Comparison of ENCODE assay signal across 8 cellular contexts in the genomic region with DNA sequence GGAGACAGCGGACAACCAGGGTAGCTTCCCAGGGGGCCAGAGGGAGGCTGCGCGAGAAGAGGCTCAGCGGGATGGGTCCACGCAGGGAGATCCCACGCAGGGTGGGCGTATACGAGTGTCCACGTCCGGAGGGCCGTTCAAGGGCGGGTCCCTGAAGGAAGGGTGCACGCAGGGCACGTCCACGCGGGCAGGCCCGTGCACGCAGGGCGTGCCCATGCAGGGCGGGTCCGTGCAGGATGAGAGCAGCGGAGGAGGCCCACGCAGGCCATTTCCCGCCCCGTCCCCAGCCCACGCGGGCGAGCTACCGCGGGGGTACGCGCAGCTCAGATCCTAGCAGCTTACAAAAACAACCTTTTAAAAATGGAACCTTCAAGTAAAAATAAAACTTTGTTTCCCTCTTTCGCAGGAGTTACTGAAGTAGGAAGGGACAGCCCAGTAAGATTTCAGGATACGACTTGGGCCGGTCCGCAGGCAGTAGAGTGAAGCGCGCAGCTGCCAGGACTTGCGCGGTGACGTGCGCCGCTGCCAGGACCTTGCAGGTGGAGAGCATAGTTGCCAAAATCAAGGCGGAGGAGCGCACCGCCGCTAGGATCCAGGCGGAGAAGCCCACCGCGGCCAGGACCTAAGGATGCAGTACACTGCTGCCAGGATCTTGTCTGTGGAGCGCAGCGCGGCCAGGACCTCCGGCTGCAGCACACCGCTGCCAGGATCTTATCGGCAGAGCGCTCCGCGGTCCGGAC. TPM values are rescaled to one million over a fixed set of nuclear protein-coding genes. Genes with fewer than 3 reads are reported as not detected.
DNase-seq lines count a peak whose midpoint lies in the region; ATAC-seq, FAIRE-seq and TF ChIP-seq lines count a peak whose summit lies in the region.

No MANE protein-coding gene starts in this region.

- H3K36me3 ChIP-seq in esophagus (ENCODE audit: control insufficient read depth in 2 of 2, insufficient read depth in 2 of 2, low read length in 1 of 2) (peaks cover 6 to 11% of the 10 kb centered on the region in 2 donors), muscle layer of duodenum (ENCODE audit: control insufficient read depth in 1 of 2, insufficient read depth in 2 of 2, low read length in 2 of 2) (peaks cover 0 to 21% of the 10 kb centered on the region in 2 donors)

- WGBS in esophagus, 2 donors = 0% methylated on average over 50 to 60 of the region's 60 CpGs

- DNase-seq in D721Med (ENCODE audit: insufficient read length, low spot score) (peak; percentile 66), HTR-8/SVneo (ENCODE audit: insufficient read length, low spot score) (peak; percentile 62), OCI-M1 (lab: John Stamatoyannopoulos, UW) (peak; percentile 98), activated T-cell treated with anti-CD3 and anti-CD28 coated beads for 48 hours (ENCODE audit: low read depth) (peak; percentile 84)
- DNase-seq in stimulated activated CD8-positive, alpha-beta memory T cell treated with anti-CD3 and anti-CD28 coated beads, Interleukin-7, amount 100 ng/mL, for 4 hours (ENCODE audit: low read depth in 2 of 2) = peak; percentile 66 to 80

- H3K4me1 ChIP-seq in esophagus (ENCODE audit: control insufficient read depth in 2 of 2, insufficient read depth in 2 of 2, low read length in 1 of 2) (peaks cover 0 to 9% of the 10 kb centered on the region in 2 donors), muscle layer of duodenum (ENCODE audit: control insufficient read depth in 1 of 2, insufficient read depth in 2 of 2, low read length in 2 of 2) (peaks cover 5 to 39% of the 10 kb centered on the region in 2 donors)

- FAIRE-seq in D721Med (lab: Jason Lieb, UNC) = no peak
- peak; percentile 88 for FAIRE-seq in HTR-8/SVneo (lab: Jason Lieb, UNC)

- ATAC-seq in GM21381 (IDR thresholded peaks at IDR 0.05; ENCODE audit: unreplicated experiment) = peak; percentile 57

- peak overlapping the region; percentile 98 to 99 for H3K27ac ChIP-seq in esophagus (ENCODE audit: low read depth in 2 of 2, low read length in 1 of 2)
- H3K27ac ChIP-seq in muscle layer of duodenum (ENCODE audit: low read length) = peak overlapping the region; percentile 98

- H3K9me3 ChIP-seq in esophagus (ENCODE audit: control insufficient read depth in 2 of 2, insufficient read depth in 1 of 2, low read depth in 1 of 2, low read length in 1 of 2) (no peaks in the 10 kb centered on the region), muscle layer of duodenum (ENCODE audit: control insufficient read depth in 1 of 2, low read length in 2 of 2) (no peaks in the 10 kb centered on the region)

- H3K4me3 ChIP-seq in esophagus (ENCODE audit: low read depth in 1 of 2, low read length in 2 of 2) (peak overlapping the region; percentile 81 to 86), muscle layer of duodenum (ENCODE audit: low read depth in 1 of 2, low read length in 2 of 2) (peak overlapping the region; percentile 93 to 99)

- H3K27me3 ChIP-seq in esophagus (ENCODE audit: control insufficient read depth in 1 of 2, insufficient read depth in 2 of 2, low read length in 2 of 2) (no peaks in the 10 kb centered on the region), muscle layer of duodenum (ENCODE audit: low read depth, low read length) (no peaks in the 10 kb centered on the region)

- TF ChIP-seq CTCF in D721Med (IDR thresholded peaks at IDR 0.05; ENCODE audit: insufficient read depth, missing control alignments) = no peak

RNA-seq across cellular contexts. Expression of a gene that starts 0.4 kb away (rescaled TPM):
- polyA plus RNA-seq in esophagus = 10 to 100 TPM; 38.0 to 47.6 TPM

Comparison
In these comparisons a context has a peak if more than half of its experiments do, and no peak if none do; other contexts are left out.
1. Peak in every context shown above with its lines: DNase-seq, ATAC-seq, H3K4me3 ChIP-seq and H3K27ac ChIP-seq.